Comparison of ENCODE assay signal across 20 cellular contexts in the genomic region with DNA sequence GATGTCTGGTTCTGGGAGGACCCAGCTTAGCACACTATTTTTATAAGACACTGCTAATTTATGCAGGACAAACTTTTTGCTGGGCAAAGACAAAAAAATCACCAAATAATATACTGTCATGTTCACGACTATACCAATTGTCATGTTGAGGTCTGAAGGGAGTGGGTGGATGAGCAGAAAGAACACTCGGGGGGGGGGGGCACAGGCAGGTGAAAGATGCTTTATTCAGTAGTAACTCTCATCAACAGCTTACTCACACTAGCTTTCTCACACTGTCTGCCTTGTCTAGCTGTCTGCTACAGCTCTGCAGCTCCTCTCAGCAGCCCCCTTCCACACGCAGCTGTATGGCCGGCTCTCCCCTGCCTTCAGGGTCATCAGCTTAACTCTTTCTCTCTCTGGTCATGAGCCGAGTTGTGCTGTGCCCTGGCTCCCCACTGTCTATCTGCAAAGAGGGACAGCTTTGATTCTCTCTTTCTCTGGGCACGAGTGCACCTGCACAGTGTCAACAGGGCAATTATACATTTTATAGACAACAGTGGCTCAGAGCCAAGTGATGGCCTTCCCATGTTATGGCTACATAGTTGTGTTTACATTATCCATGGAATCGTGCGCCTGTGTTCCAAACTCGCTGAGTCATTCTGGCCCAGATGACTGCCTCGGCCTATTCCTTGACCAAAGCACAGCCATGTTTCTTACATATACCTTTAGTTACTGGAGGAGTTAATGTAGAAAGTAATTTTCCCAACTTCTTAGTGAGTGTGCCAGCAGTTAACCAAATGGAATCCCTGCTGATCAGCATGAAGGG.
DNase-seq lines count a peak whose midpoint lies in the region; ATAC-seq, FAIRE-seq and TF ChIP-seq lines count a peak whose summit lies in the region.
"Had no signal": no experiment of that assay in that cellular context is flagged by ENCODE, and none has a peak within 500 bp of the region (broad histone marks: within the 10 kb centered on the region; RNA-seq: fewer than 3 reads in every experiment).

No MANE protein-coding gene starts in this region.

- H3K4me3 Mint-ChIP-seq in WTC11: no peak overlapping the region
- H3K4me3 Mint-ChIP-seq: activated naive CD8-positive, alpha-beta T cell treated with anti-CD3 and anti-CD28 coated beads for 36 hours; activated T-cell treated with anti-CD3 and anti-CD28 coated beads, Interleukin-2, amount 50 U/mL, for 24 hours; effector memory CD8-positive, alpha-beta T cell had no signal

- no peaks in the 10 kb centered on the region for H3K9me2 ChIP-seq in MM.1S (replicated peaks; ENCODE audit: insufficient read depth, low read length)

- H3K79me2 ChIP-seq in HepG2 (ENCODE audit: insufficient read depth, low read length) (no peaks in the 10 kb centered on the region), MM.1S (ENCODE audit: low read length) (no peaks in the 10 kb centered on the region)
- H3K79me2 ChIP-seq: hepatocyte, parathyroid adenoma had no signal

- H3K27ac Mint-ChIP-seq in WTC11: no peak overlapping the region
- H3K27ac Mint-ChIP-seq: activated naive CD8-positive, alpha-beta T cell treated with anti-CD3 and anti-CD28 coated beads for 36 hours; activated T-cell treated with anti-CD3 and anti-CD28 coated beads, Interleukin-2, amount 50 U/mL, for 24 hours; effector memory CD8-positive, alpha-beta T cell had no signal

- H3K4me1 ChIP-seq in HepG2 (ENCODE audit: insufficient read depth, low read length) (peaks cover 26% of the 10 kb centered on the region), right lobe of liver (no peaks in the 10 kb centered on the region), MM.1S (ENCODE audit: low read length) (no peaks in the 10 kb centered on the region)
- H3K4me1 ChIP-seq: parathyroid adenoma, thyroid gland had no signal

- H3F3A ChIP-seq in MM.1S (ENCODE audit: insufficient read depth, low read length): no peaks in the 10 kb centered on the region

- ATAC-seq in HepG2: peak; percentile 62
- ATAC-seq in right lobe of liver: no peak
- ATAC-seq in GM19035 (IDR thresholded peaks at IDR 0.05; ENCODE audit: unreplicated experiment): no peak
- ATAC-seq in WTC11: no peak
- ATAC-seq: effector memory CD8-positive, alpha-beta T cell had no signal

- 29% methylated on average over 10 of the region's 10 CpGs for WGBS in HepG2 (ENCODE audit: low lambda C conversion rate)
- 61% methylated on average over 10 of the region's 10 CpGs for WGBS in right lobe of liver (ENCODE audit: insufficient coverage, low coverage, low lambda C conversion rate, missing lambda C conversion rate)

- no peak for TF ChIP-seq EP300 in HepG2 (IDR thresholded peaks at IDR 0.05; ENCODE audit: low read depth in 2 of 2, low read length in 2 of 2)
- TF ChIP-seq EP300 in HepG2 (CRISPR knock-in tag; IDR thresholded peaks at IDR 0.05; ENCODE audit: borderline replicate concordance): no peak

- H3K4me2 ChIP-seq in HepG2 (ENCODE audit: low read depth, low read length): peak overlapping the region; percentile 52
- no peak overlapping the region for H3K4me2 ChIP-seq in MM.1S (ENCODE audit: low read depth, low read length)
- H3K4me2 ChIP-seq: hepatocyte had no signal

- H3K27ac ChIP-seq in HepG2 (ENCODE audit: extremely low read length, insufficient read depth, low read length) (no peak overlapping the region), right lobe of liver (no peak overlapping the region), MM.1S (ENCODE audit: low read length) (no peak overlapping the region)
- H3K27ac ChIP-seq: hepatocyte, parathyroid adenoma, thyroid gland had no signal

- H3K36me3 ChIP-seq in HepG2 (replicated peaks in 1 of 2; ENCODE audit: control insufficient read depth in 1 of 2, insufficient read depth in 2 of 2, low read length in 2 of 2) (no peaks in the 10 kb centered on the region), right lobe of liver (no peaks in the 10 kb centered on the region), MM.1S (replicated peaks; ENCODE audit: insufficient read depth, low read length) (no peaks in the 10 kb centered on the region)
- H3K36me3 ChIP-seq: thyroid gland had no signal

- FAIRE-seq in HepG2 (lab: Jason Lieb, UNC): no peak
- FAIRE-seq: GM18507, small intestine, TTC549 had no signal

- intact Hi-C loops in HepG2 (cut with micrococcal nuclease; ENCODE audit: unreplicated experiment): no loop called here
- intact Hi-C loops in right lobe of liver (cut with DNase I): no loop called here

- in situ Hi-C loops in HepG2 (cut with HindIII; ENCODE audit: extremely low pct_ligation_motif_present, low pct_unique_long_range_greater_than_20kb): no loop called here

- peaks cover 2% of the 10 kb centered on the region; the same call in 1 of the 2 replicates for H3K4me1 Mint-ChIP-seq in WTC11
- H3K4me1 Mint-ChIP-seq: activated naive CD8-positive, alpha-beta T cell treated with anti-CD3 and anti-CD28 coated beads for 36 hours had no signal

- no peaks in the 10 kb centered on the region for H3K36me3 Mint-ChIP-seq in WTC11
- H3K36me3 Mint-ChIP-seq: activated naive CD8-positive, alpha-beta T cell treated with anti-CD3 and anti-CD28 coated beads for 36 hours had no signal

- TF ChIP-seq CTCF in HepG2 (CRISPR knock-in tag; IDR thresholded peaks at IDR 0.05) (no peak), right lobe of liver (IDR thresholded peaks at IDR 0.05) (no peak), MM.1S (IDR thresholded peaks at IDR 0.05; ENCODE audit: low read length) (no peak), WTC11 (IDR thresholded peaks at IDR 0.05) (no peak)

- H3K9me3 ChIP-seq in HepG2 (ENCODE audit: low read length) (no peaks in the 10 kb centered on the region), right lobe of liver (no peaks in the 10 kb centered on the region), MM.1S (replicated peaks; ENCODE audit: insufficient read depth, low read length) (no peaks in the 10 kb centered on the region)
- H3K9me3 ChIP-seq: thyroid gland had no signal

- TF ChIP-seq RAD21 in HepG2 (CRISPR knock-in tag; IDR thresholded peaks at IDR 0.05): no peak

- H3K27me3 Mint-ChIP-seq in WTC11 (ENCODE audit: low read depth): 0 out of 2 replicates have a peak, but pooled peaks cover 6% of the 10 kb centered on the region

- no TSS peak for BruUV-seq in HepG2 (replicated peaks; lab: Mats Ljungman, UMichigan)

- peak; percentile 42 for DNase-seq in HepG2 (ENCODE audit: low spot score)
- no peak for DNase-seq in right lobe of liver
- peak; percentile 64 for DNase-seq in NCI-H2227 (lab: John Stamatoyannopoulos, UW; ENCODE audit: unreplicated experiment)
- DNase-seq in amniotic epithelial cell (ENCODE audit: low read depth): peak; percentile 7
- DNase-seq in MM.1S: no peak
- DNase-seq in C1 segment of cervical spinal cord (lab: John Stamatoyannopoulos, UW): no peak
- DNase-seq in WTC11 (ENCODE audit: low spot score): no peak
- DNase-seq: activated CD4-positive, alpha-beta T cell treated with anti-CD3 and anti-CD28 coated beads, Interleukin-2, amount 50 U/mL, for 4 hours; activated naive CD8-positive, alpha-beta T cell treated with anti-CD3 and anti-CD28 coated beads for 36 hours; activated T-cell treated with anti-CD3 and anti-CD28 coated beads, Interleukin-2, amount 50 U/mL, for 24 hours; effector memory CD8-positive, alpha-beta T cell; KBM-7; NCI-H2107; small intestine; thyroid gland had no signal

- no peaks in the 10 kb centered on the region for H3K9me3 Mint-ChIP-seq in WTC11
- H3K9me3 Mint-ChIP-seq: activated naive CD8-positive, alpha-beta T cell treated with anti-CD3 and anti-CD28 coated beads for 36 hours; activated T-cell treated with anti-CD3 and anti-CD28 coated beads, Interleukin-2, amount 50 U/mL, for 24 hours; effector memory CD8-positive, alpha-beta T cell had no signal

- CTCF ChIA-PET in HepG2 (lab: Yijun Ruan, JAX; ENCODE audit: low intra/inter-chr PET ratio, low total read pairs) (no interaction called here), WTC11 (lab: Charles Lee) (interaction anchor here (0.7 to 1.9 kb wide), 3 partner anchors 9 to 42 kb away, joined by 3 to 5 read pairs (median 3); no protein-coding TSS in a partner anchor)

- TF ChIP-seq POLR2A in HepG2 (IDR thresholded peaks at IDR 0.05; ENCODE audit: insufficient read depth in 1 of 2, low read depth in 2 of 2, low read length in 2 of 2) (no peak), right lobe of liver (IDR thresholded peaks at IDR 0.05) (no peak)

- H3K27me3 ChIP-seq in HepG2 (ENCODE audit: control insufficient read depth in 1 of 2, insufficient read depth in 2 of 2, low read length in 2 of 2) (no peaks in the 10 kb centered on the region), right lobe of liver (no peaks in the 10 kb centered on the region), MM.1S (replicated peaks; ENCODE audit: insufficient read depth, low read length) (no peaks in the 10 kb centered on the region)
- H3K27me3 ChIP-seq: hepatocyte, thyroid gland had no signal

- H2AFZ ChIP-seq in HepG2 (ENCODE audit: low read length): no peak overlapping the region
- H2AFZ ChIP-seq in MM.1S (ENCODE audit: low read length): no peak overlapping the region
- H2AFZ ChIP-seq: hepatocyte, parathyroid adenoma had no signal

- no peak overlapping the region for H3K4me3 ChIP-seq in HepG2 (replicated peaks in 1 of 3; ENCODE audit: insufficient read depth in 1 of 3, low read depth in 2 of 3, low read length in 3 of 3)
- no peak overlapping the region for H3K4me3 ChIP-seq in right lobe of liver
- no peak overlapping the region for H3K4me3 ChIP-seq in MM.1S (ENCODE audit: low read length)
- H3K4me3 ChIP-seq: hepatocyte, thyroid gland had no signal

- POLR2A ChIA-PET in HepG2 (lab: Yijun Ruan, JAX) (no interaction called here), WTC11 (lab: Charles Lee) (no interaction called here)

- no peaks in the 10 kb centered on the region for H4K20me1 ChIP-seq in HepG2 (ENCODE audit: insufficient read depth, low read length)
- H4K20me1 ChIP-seq in MM.1S (ENCODE audit: insufficient read depth, low read length): no peaks in the 10 kb centered on the region

- no peak overlapping the region; the same call in 1 of the 2 replicates for H3K9ac ChIP-seq in HepG2 (ENCODE audit: insufficient read depth, low read depth, low read length)
- no peak overlapping the region for H3K9ac ChIP-seq in MM.1S (ENCODE audit: low read length)
- H3K9ac ChIP-seq: parathyroid adenoma had no signal

TF ChIP-seq in WTC11, 78 proteins besides CTCF, POLR2A, EP300 and RAD21 (continues in another document):
- no peak for TF ChIP-seq KAT7 (CRISPR knock-in tag; IDR thresholded peaks at IDR 0.05; ENCODE audit: borderline replicate concordance)
- no peak for TF ChIP-seq MLX (CRISPR knock-in tag; IDR thresholded peaks at IDR 0.05)

Comparison
In these comparisons a context has a peak if more than half of its experiments do, and no peak if none do; other contexts are left out.
1. DNase-seq: peak in HepG2 (single experiment), NCI-H2227 (single experiment) and amniotic epithelial cell (single experiment); none in right lobe of liver (0 of 3), MM.1S (single experiment), C1 segment of cervical spinal cord (0 of 14) and WTC11 (single experiment).
2. Of the 50 proteins assayed by ChIP-seq in both HepG2 and WTC11: peak only in HepG2: FOXK1; only in WTC11: none; in both: none; in neither: 47; mixed calls (peak in some experiments, not most) for 2.